ENCODE assay signal across 8 cellular contexts in the genomic region with DNA sequence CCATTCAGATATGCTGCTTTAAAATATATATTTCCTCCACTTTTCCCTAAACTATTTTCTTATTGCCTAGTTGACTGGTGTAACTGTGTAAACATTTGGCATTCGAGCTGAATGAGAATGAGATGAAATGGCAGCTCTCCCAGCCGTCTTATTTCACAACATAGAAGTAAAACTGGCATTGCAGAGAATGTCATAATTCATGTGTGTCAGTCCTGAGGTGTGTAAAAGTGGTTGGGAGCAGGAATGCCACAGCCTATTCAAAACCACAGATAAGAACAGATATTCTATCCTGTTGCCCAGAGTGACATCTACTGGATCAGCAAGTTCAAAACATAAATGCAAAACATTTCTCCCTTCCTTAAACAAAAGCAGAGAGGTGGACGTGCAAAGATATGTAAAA.
DNase-seq lines count a peak whose midpoint lies in the region; ATAC-seq, FAIRE-seq and TF ChIP-seq lines count a peak whose summit lies in the region.

No MANE protein-coding gene starts in this region.

- H3F3A ChIP-seq in GM23338 (replicated peaks; ENCODE audit: low read depth) = no peaks in the 10 kb centered on the region

- no peaks in the 10 kb centered on the region for H3K9me3 Mint-ChIP-seq in GM23338

- H4K20me1 ChIP-seq in GM23338 (replicated peaks; ENCODE audit: insufficient read depth) = no peaks in the 10 kb centered on the region
- no peaks in the 10 kb centered on the region for H4K20me1 ChIP-seq in endothelial cell of umbilical vein (replicated peaks; ENCODE audit: control insufficient read depth, extremely low read depth, insufficient read depth, low read length)

- no peak overlapping the region for H2BK120ac ChIP-seq in trophoblast cell (ENCODE audit: insufficient read depth, low read length, poor library complexity)

- H3K4me1 ChIP-seq in GM23338 (ENCODE audit: insufficient read depth) (no peaks in the 10 kb centered on the region; the same call in 1 of the 2 replicates), endothelial cell of umbilical vein (ENCODE audit: control insufficient read depth, extremely low read depth, insufficient read depth, low read length) (no peaks in the 10 kb centered on the region), trophoblast cell (ENCODE audit: control insufficient read depth in 1 of 2, insufficient read depth in 2 of 2, low read length in 2 of 2) (no peaks in the 10 kb centered on the region)

- DNase-seq in GM23338 (ENCODE audit: low spot score) (peak; percentile 5), NCI-H510A (lab: John Stamatoyannopoulos, UW) (peak; percentile 8), endothelial cell of umbilical vein (ENCODE audit: low read depth, low spot score) (peak; percentile 11), trophoblast cell (peak; percentile 1 to 25), frontal cortex (ENCODE audit: low spot score in 2 of 2) (no peak), nucleus accumbens (lab: John Stamatoyannopoulos, UW) (no peak)
- no peak for DNase-seq in stimulated activated CD4-positive, alpha-beta T cell treated with anti-CD3 and anti-CD28 coated beads, Interleukin-4, amount 100 ng/mL, for 4 hours
- DNase-seq in activated CD8-positive, alpha-beta memory T cell treated with anti-CD3 and anti-CD28 coated beads, Interleukin-2, amount 50 U/mL, for 48 hours = no peak

- H3K27me3 Mint-ChIP-seq in GM23338 (ENCODE audit: insufficient read depth, low read depth, poor library complexity) = no peaks in the 10 kb centered on the region

- H2BK12ac ChIP-seq in trophoblast cell (ENCODE audit: low read length) = no peak overlapping the region

- H3K4me1 Mint-ChIP-seq in GM23338 = no peaks in the 10 kb centered on the region

- H3K4me3 Mint-ChIP-seq in GM23338 = no peak overlapping the region

- BruUV-seq in endothelial cell of umbilical vein (replicated peaks; lab: Mats Ljungman, UMichigan) = no TSS peak

- H3K79me1 ChIP-seq in trophoblast cell (ENCODE audit: low read length) = no peaks in the 10 kb centered on the region

- H2AK5ac ChIP-seq in trophoblast cell (ENCODE audit: low read length) = no peak overlapping the region

- H3K4me2 ChIP-seq in GM23338 (no peak overlapping the region), endothelial cell of umbilical vein (ENCODE audit: insufficient read depth, low read length) (no peak overlapping the region), trophoblast cell (ENCODE audit: low read length) (no peak overlapping the region)

- H3K4ac ChIP-seq in trophoblast cell (ENCODE audit: low read depth, low read length) = no peak overlapping the region

- no peaks in the 10 kb centered on the region for H3K9me1 ChIP-seq in endothelial cell of umbilical vein (replicated peaks; ENCODE audit: control insufficient read depth, extremely low read depth, insufficient read depth, low read length)

- no peak overlapping the region for H4K12ac ChIP-seq in trophoblast cell (ENCODE audit: low read depth, low read length)

- no peak for TF ChIP-seq POLR2A in endothelial cell of umbilical vein (IDR thresholded peaks at IDR 0.05; ENCODE audit: low read depth, low read length)

- H3K27ac ChIP-seq in GM23338 (ENCODE audit: low read depth) (no peak overlapping the region), endothelial cell of umbilical vein (ENCODE audit: insufficient read depth, low read depth, low read length) (no peak overlapping the region), trophoblast cell (ENCODE audit: low read depth, low read length) (no peak overlapping the region)

- H3K27ac Mint-ChIP-seq in GM23338 = no peak overlapping the region

- WGBS in trophoblast cell (ENCODE audit: extremely low coverage, insufficient coverage, insufficient read length) = no CpG with 5 or more reads among the region's 3 CpGs

- H3K27me3 ChIP-seq in GM23338 (ENCODE audit: insufficient read depth) (no peaks in the 10 kb centered on the region), endothelial cell of umbilical vein (ENCODE audit: control insufficient read depth in 2 of 2, insufficient read depth in 2 of 2, low read length in 2 of 2) (no peaks in the 10 kb centered on the region), trophoblast cell (ENCODE audit: insufficient read depth, low read length) (no peaks in the 10 kb centered on the region)

- H3K9ac ChIP-seq in endothelial cell of umbilical vein (replicated peaks; ENCODE audit: extremely low read depth, insufficient read depth, low read length) = no peak overlapping the region
- no peak overlapping the region for H3K9ac ChIP-seq in trophoblast cell (ENCODE audit: low read length)

- no peaks in the 10 kb centered on the region for H3K36me3 Mint-ChIP-seq in GM23338 (ENCODE audit: low read depth)

- no peak overlapping the region for H3K18ac ChIP-seq in trophoblast cell (ENCODE audit: low read length)

- H3K4me3 ChIP-seq in GM23338 (no peak overlapping the region), endothelial cell of umbilical vein (replicated peaks in 1 of 3; ENCODE audit: insufficient read depth in 1 of 3, low read depth in 1 of 3, low read length in 3 of 3) (no peak overlapping the region), trophoblast cell (ENCODE audit: low read depth, low read length) (no peak overlapping the region)

- H4K91ac ChIP-seq in trophoblast cell (ENCODE audit: low read depth, low read length) = no peak overlapping the region

- dilution Hi-C loops in endothelial cell of umbilical vein (cut with MboI; ENCODE audit: extremely low pct_ligation_motif_present, low sequenced_read_pairs) = no loop called here

- FAIRE-seq in endothelial cell of umbilical vein (lab: Jason Lieb, UNC) (no peak), frontal cortex (lab: Jason Lieb, UNC) (no peak)

- no peak overlapping the region for H2BK5ac ChIP-seq in trophoblast cell (ENCODE audit: low read depth, low read length, poor library complexity)

- peak; percentile 25; the same call in 1 of the 3 replicates for ATAC-seq in GM23338

- H3K9me3 ChIP-seq in endothelial cell of umbilical vein (replicated peaks; ENCODE audit: control insufficient read depth, insufficient read depth, low read length) (no peaks in the 10 kb centered on the region), trophoblast cell (ENCODE audit: insufficient read depth, low read depth, low read length) (no peaks in the 10 kb centered on the region)

- intact Hi-C loops in endothelial cell of umbilical vein (cut with micrococcal nuclease) = no loop called here

- POLR2A ChIA-PET in endothelial cell of umbilical vein (lab: Charles Lee) = no interaction called here

- H3K36me3 ChIP-seq in GM23338 (ENCODE audit: insufficient read depth) = no peaks in the 10 kb centered on the region
- H3K36me3 ChIP-seq in endothelial cell of umbilical vein (ENCODE audit: control insufficient read depth in 2 of 2, extremely low read depth in 1 of 2, insufficient read depth in 2 of 2, low read length in 2 of 2) = no peaks in the 10 kb centered on the region
- H3K36me3 ChIP-seq in trophoblast cell (ENCODE audit: control insufficient read depth in 1 of 2, insufficient read depth in 2 of 2, low read length in 2 of 2) = no peaks in the 10 kb centered on the region

- CTCF ChIA-PET in endothelial cell of umbilical vein (lab: Charles Lee) = no interaction called here

- no peak overlapping the region for H2AFZ ChIP-seq in GM23338
- no peak overlapping the region for H2AFZ ChIP-seq in endothelial cell of umbilical vein (ENCODE audit: low read depth, low read length)
- no peak overlapping the region for H2AFZ ChIP-seq in trophoblast cell (ENCODE audit: insufficient read depth, low read length, poor library complexity)

- no peak overlapping the region for H3K23ac ChIP-seq in trophoblast cell (ENCODE audit: low read length)

- no peaks in the 10 kb centered on the region for H3K79me2 ChIP-seq in GM23338 (replicated peaks; ENCODE audit: insufficient read depth)
- H3K79me2 ChIP-seq in endothelial cell of umbilical vein (ENCODE audit: control insufficient read depth, insufficient read depth, low read length) = no peaks in the 10 kb centered on the region
- H3K79me2 ChIP-seq in trophoblast cell (ENCODE audit: control insufficient read depth, insufficient read depth, low read length, poor library complexity) = no peaks in the 10 kb centered on the region

- no peak overlapping the region for H4K8ac ChIP-seq in trophoblast cell (ENCODE audit: low read depth, low read length)

- TF ChIP-seq CTCF in GM23338 (conservative IDR thresholded peaks at IDR 0.05; ENCODE audit: low read depth in 2 of 2) = peak; percentile 28 to 59; a peak in 3 of 4 replicates
- TF ChIP-seq CTCF in endothelial cell of umbilical vein (IDR thresholded peaks at IDR 0.05; ENCODE audit: extremely low read depth in 1 of 2, insufficient read depth in 1 of 2, low read depth in 1 of 2, low read length in 2 of 2) = no peak

- H3K14ac ChIP-seq in trophoblast cell (ENCODE audit: low read length) = no peak overlapping the region

- no peaks in the 10 kb centered on the region for H3K9me2 ChIP-seq in GM23338 (ENCODE audit: insufficient read depth)

TF ChIP-seq in endothelial cell of umbilical vein, 7 proteins besides CTCF, POLR2A, EP300 and RAD21:
- TF ChIP-seq JUN (IDR thresholded peaks at IDR 0.05; ENCODE audit: borderline replicate concordance, insufficient read depth, insufficient read length, low read depth) (no peak), GATA2 (IDR thresholded peaks at IDR 0.05; ENCODE audit: insufficient read depth, insufficient read length, low read depth, low read length) (no peak)

Comparison
In these comparisons a context has a peak if more than half of its experiments do, and no peak if none do; other contexts are left out.
1. DNase-seq: peak in GM23338 (single experiment), NCI-H510A (single experiment), endothelial cell of umbilical vein (single experiment) and trophoblast cell (2 of 2); none in frontal cortex (0 of 2), nucleus accumbens (0 of 56), stimulated activated CD4-positive, alpha-beta T cell treated with anti-CD3 and anti-CD28 coated beads, Interleukin-4, amount 100 ng/mL, for 4 hours (0 of 2) and activated CD8-positive, alpha-beta memory T cell treated with anti-CD3 and anti-CD28 coated beads, Interleukin-2, amount 50 U/mL, for 48 hours (single experiment).
2. CTCF ChIP-seq: peak in GM23338 (2 of 2); none in endothelial cell of umbilical vein (0 of 2).